Comparison of ENCODE assay signal across 1 cellular context in genomic region chr19:39425744-39426143, GRCh38.
TF ChIP-seq lines count a peak whose summit lies in the region.

No MANE protein-coding gene starts in this region.

TF ChIP-seq in HEK293, 187 proteins besides CTCF, POLR2A, EP300 and RAD21 (continued from another document):
- TF ChIP-seq ZNF629 (tag by site-specific recombination; IDR thresholded peaks at IDR 0.05) (no peak), ZSCAN18 (tag by site-specific recombination; IDR thresholded peaks at IDR 0.05) (no peak), PATZ1 (tag by site-specific recombination; IDR thresholded peaks at IDR 0.05) (no peak), ZNF239 (tag by site-specific recombination; IDR thresholded peaks at IDR 0.05) (no peak), ZNF37A (tag by site-specific recombination; IDR thresholded peaks at IDR 0.05) (no peak), ELK4 (IDR thresholded peaks at IDR 0.05; ENCODE audit: borderline replicate concordance, low read depth, low read length) (no peak), FEZF1 (tag by site-specific recombination; IDR thresholded peaks at IDR 0.05) (no peak), ZNF830 (tag by site-specific recombination; IDR thresholded peaks at IDR 0.05; ENCODE audit: low read depth) (no peak), ZNF544 (tag by site-specific recombination; IDR thresholded peaks at IDR 0.05) (no peak), MEIS1 (CRISPR knock-in tag; IDR thresholded peaks at IDR 0.05; ENCODE audit: borderline replicate concordance) (no peak), ZNF558 (tag by site-specific recombination; IDR thresholded peaks at IDR 0.05) (no peak), ZSCAN23 (tag by site-specific recombination; IDR thresholded peaks at IDR 0.05) (no peak), ZNF433 (tag by site-specific recombination; IDR thresholded peaks at IDR 0.05; ENCODE audit: low read depth) (no peak), ZNF473 (tag by site-specific recombination; IDR thresholded peaks at IDR 0.05) (no peak), ZNF404 (tag by site-specific recombination; IDR thresholded peaks at IDR 0.05) (no peak), ZNF677 (tag by site-specific recombination; IDR thresholded peaks at IDR 0.05) (no peak), KLF8 (tag by site-specific recombination; IDR thresholded peaks at IDR 0.05) (no peak), ZNF623 (tag by site-specific recombination; IDR thresholded peaks at IDR 0.05) (no peak), ZNF157 (tag by site-specific recombination; IDR thresholded peaks at IDR 0.05) (no peak), ZNF560 (tag by site-specific recombination; IDR thresholded peaks at IDR 0.05; ENCODE audit: borderline replicate concordance) (no peak), ZNF785 (tag by site-specific recombination; IDR thresholded peaks at IDR 0.05) (no peak), ZNF585B (tag by site-specific recombination; IDR thresholded peaks at IDR 0.05) (no peak), ZNF791 (tag by site-specific recombination; IDR thresholded peaks at IDR 0.05) (no peak), ZNF19 (tag by site-specific recombination; IDR thresholded peaks at IDR 0.05; ENCODE audit: low read depth) (no peak), BCL6B (tag by site-specific recombination; IDR thresholded peaks at IDR 0.05) (peak; percentile 18; the same call in 1 of the 2 replicates), ZNF366 (tag by site-specific recombination; conservative IDR thresholded peaks at IDR 0.05) (peak; percentile 99), ZNF776 (tag by site-specific recombination; IDR thresholded peaks at IDR 0.05; ENCODE audit: borderline replicate concordance) (no peak), ZNF600 (tag by site-specific recombination; IDR thresholded peaks at IDR 0.05) (0 out of 2 replicates have a peak, but pooled peaks have one; percentile 13), ZNF16 (tag by site-specific recombination; IDR thresholded peaks at IDR 0.05; ENCODE audit: low read depth) (no peak), ZFHX2 (tag by site-specific recombination; conservative IDR thresholded peaks at IDR 0.05) (no peak), ZNF184 (tag by site-specific recombination; IDR thresholded peaks at IDR 0.05) (no peak), KLF10 (tag by site-specific recombination; IDR thresholded peaks at IDR 0.05) (no peak), ZNF704 (tag by site-specific recombination; IDR thresholded peaks at IDR 0.05) (no peak), HOXD13 (CRISPR knock-in tag; IDR thresholded peaks at IDR 0.05; ENCODE audit: borderline replicate concordance) (no peak), ZNF274 (IDR thresholded peaks at IDR 0.05; ENCODE audit: low read length) (no peak), ZNF274 (tag by site-specific recombination; IDR thresholded peaks at IDR 0.05; ENCODE audit: borderline replicate concordance) (no peak), ZNF394 (tag by site-specific recombination; IDR thresholded peaks at IDR 0.05; ENCODE audit: borderline replicate concordance) (no peak), ZNF639 (tag by site-specific recombination; IDR thresholded peaks at IDR 0.05) (no peak), ZBTB17 (tag by site-specific recombination; IDR thresholded peaks at IDR 0.05) (peak; percentile 96), ZBTB20 (tag by site-specific recombination; IDR thresholded peaks at IDR 0.05) (peak; percentile 45), HOXC10 (CRISPR knock-in tag; IDR thresholded peaks at IDR 0.05) (no peak), ZNF175 (tag by site-specific recombination; IDR thresholded peaks at IDR 0.05) (no peak; the same call in 1 of the 2 replicates), ZNF362 (tag by site-specific recombination; IDR thresholded peaks at IDR 0.05) (no peak), IKZF3 (tag by site-specific recombination; IDR thresholded peaks at IDR 0.05) (no peak), ZNF350 (tag by site-specific recombination; IDR thresholded peaks at IDR 0.05) (no peak), TCF7L2 (IDR thresholded peaks at IDR 0.05; ENCODE audit: borderline replicate concordance, low read depth, low read length) (no peak), PRDM1 (tag by site-specific recombination; IDR thresholded peaks at IDR 0.05) (no peak), ZNF670 (tag by site-specific recombination; IDR thresholded peaks at IDR 0.05; ENCODE audit: low read depth) (no peak), ATF2 (tag by site-specific recombination; IDR thresholded peaks at IDR 0.05; ENCODE audit: low read depth) (no peak)
